ENCODE assay signal across 11 cellular contexts in the genomic region with DNA sequence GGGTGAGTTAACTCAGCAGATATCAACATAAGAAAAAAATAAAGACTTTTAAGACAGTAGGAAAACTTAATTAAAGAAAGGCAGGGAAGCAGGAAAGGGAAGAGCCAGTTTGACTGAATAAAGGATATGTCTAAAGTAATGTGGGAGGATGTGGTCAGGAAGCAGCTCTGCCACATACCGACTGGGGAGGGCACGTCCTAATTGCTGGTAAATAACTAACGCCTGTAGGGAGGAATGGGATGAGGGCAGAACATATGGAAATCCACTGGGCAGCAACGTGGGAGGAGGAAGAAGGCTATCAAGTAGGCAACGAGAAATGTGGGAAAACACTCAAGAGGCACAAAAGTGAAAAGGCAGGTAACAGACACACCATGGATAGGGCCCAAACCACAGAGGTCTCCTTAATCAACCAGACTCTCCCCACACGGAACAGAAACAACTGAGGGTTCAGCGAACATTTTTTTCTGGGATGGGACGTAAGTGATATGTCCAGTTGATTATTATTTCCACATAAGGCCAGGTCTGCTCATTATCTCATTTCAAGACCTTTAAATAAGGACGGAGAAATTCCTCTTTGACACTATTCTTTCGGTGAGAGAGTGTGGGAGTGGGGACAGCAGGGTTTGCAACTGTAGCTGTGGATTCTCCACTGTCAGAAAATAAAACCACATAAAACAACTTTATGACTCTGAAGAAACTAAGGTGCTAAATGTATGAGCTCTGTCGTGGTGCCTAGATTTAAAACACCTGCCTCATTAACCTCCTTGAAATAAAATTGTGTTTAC. TPM values are rescaled to one million over a fixed set of nuclear protein-coding genes. Genes with fewer than 3 reads are reported as not detected.
DNase-seq lines count a peak whose midpoint lies in the region; ATAC-seq and TF ChIP-seq lines count a peak whose summit lies in the region.
"Had no signal": no experiment of that assay in that cellular context is flagged by ENCODE, and none has a peak within 500 bp of the region (broad histone marks: within the 10 kb centered on the region; RNA-seq: fewer than 3 reads in every experiment).

No MANE protein-coding gene starts in this region.

- no peaks in the 10 kb centered on the region for H3K27me3 ChIP-seq in DND-41 (ENCODE audit: insufficient read depth, low read length, poor library complexity)
- H3K27me3 ChIP-seq: SJSA1 had no signal

- no peak overlapping the region for H3K4me2 ChIP-seq in DND-41 (ENCODE audit: insufficient read depth, low read length)

- no peaks in the 10 kb centered on the region for H3K27me3 Mint-ChIP-seq in activated naive CD8-positive, alpha-beta T cell
- no peaks in the 10 kb centered on the region for H3K27me3 Mint-ChIP-seq in natural killer cell (ENCODE audit: low read depth in 2 of 2)

- no peaks in the 10 kb centered on the region for H3K9me3 ChIP-seq in DND-41 (ENCODE audit: insufficient read depth, low read length, severe bottlenecking)
- H3K9me3 ChIP-seq: SJSA1 had no signal

- H3K4me1 ChIP-seq in DND-41 (ENCODE audit: insufficient read depth, low read length) = no peaks in the 10 kb centered on the region
- H3K4me1 ChIP-seq: SJSA1 had no signal

- no peak for DNase-seq in DND-41
- DNase-seq in Jurkat, Clone E6-1 (ENCODE audit: low read depth, low spot score) = peak; percentile 70
- DNase-seq in natural killer cell = no peak
- no peak for DNase-seq in NCI-H1694 (lab: John Stamatoyannopoulos, UW)
- DNase-seq: DMS 273 treated with DMSO at 0.1 percent for 48 hours, NCI-H526 treated with DMSO at 0.1 percent for 48 hours had no signal

- H3K4me3 ChIP-seq in DND-41 (ENCODE audit: low read depth in 1 of 2, low read length in 2 of 2) = no peak overlapping the region
- peak overlapping the region; percentile 13 for H3K4me3 ChIP-seq in Jurkat, Clone E6-1 (ENCODE audit: low read length)
- H3K4me3 ChIP-seq: SJSA1 had no signal

- H3K79me2 ChIP-seq in DND-41 (ENCODE audit: insufficient read depth, low read length) = peaks cover 23% of the 10 kb centered on the region; the same call in 1 of the 2 replicates

- H3K4me3 Mint-ChIP-seq in activated naive CD8-positive, alpha-beta T cell = peak overlapping the region; percentile 64
- peak overlapping the region; percentile 41 for H3K4me3 Mint-ChIP-seq in natural killer cell

- H3K4me1 Mint-ChIP-seq in activated naive CD8-positive, alpha-beta T cell (ENCODE audit: low read depth) = peaks cover 38% of the 10 kb centered on the region
- peaks cover 13 to 14% of the 10 kb centered on the region in 2 donors for H3K4me1 Mint-ChIP-seq in natural killer cell

- intact Hi-C loops in natural killer cell (cut with micrococcal nuclease) = no loop called here

- H3K27ac ChIP-seq in DND-41 (ENCODE audit: low read length) = no peak overlapping the region
- H3K27ac ChIP-seq: SJSA1 had no signal

- TF ChIP-seq CTCF in DND-41 (IDR thresholded peaks at IDR 0.05; ENCODE audit: borderline replicate concordance, extremely low read depth, low read length, poor library complexity, severe bottlenecking) = no peak
- TF ChIP-seq CTCF in natural killer cell (IDR thresholded peaks at IDR 0.05) = no peak

- H3K36me3 ChIP-seq in DND-41 (ENCODE audit: insufficient read depth, low read length) = peaks cover 99% of the 10 kb centered on the region

- no peak overlapping the region for H3K9ac ChIP-seq in DND-41 (ENCODE audit: low read depth, low read length)

- H4K20me1 ChIP-seq in DND-41 (ENCODE audit: insufficient read depth, low read length) = peaks cover 18% of the 10 kb centered on the region; the same call in 1 of the 2 replicates

- H3K9me3 Mint-ChIP-seq in activated naive CD8-positive, alpha-beta T cell (ENCODE audit: low read depth) = no peaks in the 10 kb centered on the region
- no peaks in the 10 kb centered on the region for H3K9me3 Mint-ChIP-seq in natural killer cell

- no peak overlapping the region for H2AFZ ChIP-seq in DND-41 (ENCODE audit: low read depth, low read length)

- H3K27ac Mint-ChIP-seq in activated naive CD8-positive, alpha-beta T cell = no peak overlapping the region
- peak overlapping the region; percentile 44 to 62 for H3K27ac Mint-ChIP-seq in natural killer cell

- ATAC-seq in DND-41 (ENCODE audit: insufficient read depth, low read depth) = peak; percentile 42; the same call in 1 of the 3 replicates
- peak in 1 of 3 donors; percentile 24 for ATAC-seq in natural killer cell
- ATAC-seq in HG02759 (IDR thresholded peaks at IDR 0.05; ENCODE audit: unreplicated experiment) = no peak
- no peak for ATAC-seq in GM18517 (IDR thresholded peaks at IDR 0.05; ENCODE audit: unreplicated experiment)
- ATAC-seq in GM21825 (IDR thresholded peaks at IDR 0.05; ENCODE audit: unreplicated experiment) = no peak

- peaks cover 17% of the 10 kb centered on the region for H3K36me3 Mint-ChIP-seq in activated naive CD8-positive, alpha-beta T cell
- peaks cover 60% of the 10 kb centered on the region for H3K36me3 Mint-ChIP-seq in natural killer cell

RNA-seq across cellular contexts. Expression of gene IARS1, which starts 17.1 kb away (rescaled TPM):
- 148 TPM for polyA plus RNA-seq in Jurkat, Clone E6-1 (2012; ENCODE audit: insufficient read depth, insufficient read length)
- total RNA-seq in natural killer cell = 10 to 100 TPM; 50.8 to 70.8 (median 66.2) TPM

RNA-seq across cellular contexts. Expression of gene NOL8, which starts 48.7 kb away (rescaled TPM):
- 40.5 TPM for polyA plus RNA-seq in Jurkat, Clone E6-1 (2012; ENCODE audit: insufficient read depth, insufficient read length)
- total RNA-seq in natural killer cell = 10 to 100 TPM; 42.3 to 50.7 (median 46.7) TPM

RNA-seq across cellular contexts. Expression of gene CENPP, which starts 49.3 kb away (rescaled TPM):
- 17.7 TPM for polyA plus RNA-seq in Jurkat, Clone E6-1 (2012; ENCODE audit: insufficient read depth, insufficient read length)
- 10 to 100 TPM; 10.3 to 14.5 (median 12.1) TPM for total RNA-seq in natural killer cell
